Comparison of ENCODE assay signal across 13 cellular contexts in the genomic region with DNA sequence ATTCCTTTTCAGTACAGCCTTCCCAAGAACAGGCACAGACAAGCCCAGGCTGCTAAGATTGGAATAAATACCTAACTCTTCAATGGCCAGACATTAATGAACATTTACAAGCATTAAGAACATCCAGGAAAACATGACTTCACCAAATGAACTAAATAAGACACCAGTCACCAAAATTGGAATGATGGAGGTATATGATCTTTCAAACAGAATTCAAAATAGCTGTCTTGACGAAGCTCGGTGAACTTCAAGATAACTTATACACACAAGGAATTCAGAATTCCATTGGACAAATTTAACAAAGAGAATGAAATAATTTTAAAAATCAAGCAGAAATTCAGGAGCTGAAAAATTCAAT. TPM values are rescaled to one million over a fixed set of nuclear protein-coding genes. Genes with fewer than 3 reads are reported as not detected.
DNase-seq lines count a peak whose midpoint lies in the region; ATAC-seq, FAIRE-seq and TF ChIP-seq lines count a peak whose summit lies in the region.
"Had no signal": no experiment of that assay in that cellular context is flagged by ENCODE, and none has a peak within 500 bp of the region (broad histone marks: within the 10 kb centered on the region; RNA-seq: fewer than 3 reads in every experiment).

No MANE protein-coding gene starts in this region.

- no peaks in the 10 kb centered on the region for H3K9me2 ChIP-seq in Loucy (replicated peaks; ENCODE audit: low read depth, low read length)

- H3K4me1 Mint-ChIP-seq in endodermal cell (peaks cover 24% of the 10 kb centered on the region), progenitor cell of endocrine pancreas (ENCODE audit: low read depth) (peaks cover 5% of the 10 kb centered on the region)

- no peaks in the 10 kb centered on the region for H3K27me3 ChIP-seq in Loucy (ENCODE audit: insufficient read depth, low read length, poor library complexity, severe bottlenecking)
- no peaks in the 10 kb centered on the region for H3K27me3 ChIP-seq in endodermal cell (ENCODE audit: control insufficient read depth, insufficient read depth, low read length, poor library complexity, severe bottlenecking)
- H3K27me3 ChIP-seq: SJCRH30, uterus had no signal

- H3K27ac Mint-ChIP-seq in endodermal cell (peak overlapping the region; percentile 4), progenitor cell of endocrine pancreas (peak overlapping the region; percentile 5)
- H3K27ac Mint-ChIP-seq: T-helper 2 cell treated with Interferon-gamma antibody and Interleukin-4, amounts not matched to agents 5 μg/mL and 100 μg/mL, for 36 hours had no signal

- H2AFZ ChIP-seq in Loucy (ENCODE audit: low read length) = peak overlapping the region; percentile 44; the same call in 1 of the 2 replicates

- H3K36me3 ChIP-seq in Loucy (ENCODE audit: insufficient read depth, low read length) (no peaks in the 10 kb centered on the region), endodermal cell (ENCODE audit: control insufficient read depth, insufficient read depth, low read length) (no peaks in the 10 kb centered on the region)
- H3K36me3 ChIP-seq: SJCRH30, uterus had no signal

- DNase-seq in endodermal cell (no peak), progenitor cell of endocrine pancreas (ENCODE audit: low spot score, unreplicated experiment) (no peak), glomerular visceral epithelial cell (ENCODE audit: extremely low spot score) (no peak), NCI-H69 (lab: John Stamatoyannopoulos, UW) (no peak)
- DNase-seq: NCI-H524 treated with DMSO at 0.1 percent for 48 hours had no signal

- H3K9ac ChIP-seq in Loucy (ENCODE audit: low read depth, low read length, poor library complexity, severe bottlenecking) (no peak overlapping the region), endodermal cell (ENCODE audit: extremely low read depth, low read length, poor library complexity, severe bottlenecking) (no peak overlapping the region)

- TF ChIP-seq CTCF in Loucy (conservative IDR thresholded peaks at IDR 0.05; ENCODE audit: low read length) (0 out of 2 replicates have a peak, but pooled peaks have one; percentile 0), endodermal cell (conservative IDR thresholded peaks at IDR 0.05) (no peak), progenitor cell of endocrine pancreas (IDR thresholded peaks at IDR 0.05; ENCODE audit: unreplicated experiment) (no peak)

- H3K79me2 ChIP-seq in Loucy (ENCODE audit: insufficient read depth, low read length) = no peaks in the 10 kb centered on the region

- FAIRE-seq in G401.6 (lab: Jason Lieb, UNC) = peak; percentile 94

- H3K4me1 ChIP-seq in Loucy (ENCODE audit: insufficient read depth, low read length, poor library complexity, severe bottlenecking) (no peaks in the 10 kb centered on the region), endodermal cell (ENCODE audit: control insufficient read depth, insufficient read depth, low read length) (peaks cover 5% of the 10 kb centered on the region)
- H3K4me1 ChIP-seq: Caco-2, SJCRH30, uterus had no signal

- ATAC-seq in HG02678 (IDR thresholded peaks at IDR 0.05; ENCODE audit: unreplicated experiment) = no peak

- H3K4me3 ChIP-seq in Loucy (ENCODE audit: low read length, poor library complexity, severe bottlenecking) = no peak overlapping the region
- H3K4me3 ChIP-seq in endodermal cell (ENCODE audit: low read length) = no peak overlapping the region
- H3K4me3 ChIP-seq: SJCRH30, uterus had no signal

- no peaks in the 10 kb centered on the region for H3K36me3 Mint-ChIP-seq in endodermal cell (ENCODE audit: low read depth)
- H3K36me3 Mint-ChIP-seq in progenitor cell of endocrine pancreas (ENCODE audit: insufficient read depth) = no peaks in the 10 kb centered on the region

- no peak overlapping the region for H3K4me2 ChIP-seq in Loucy (ENCODE audit: low read depth, low read length, poor library complexity, severe bottlenecking)

- no peaks in the 10 kb centered on the region for H4K20me1 ChIP-seq in Loucy (ENCODE audit: insufficient read depth, low read length, poor library complexity, severe bottlenecking)

- no peak overlapping the region for H3K4me3 Mint-ChIP-seq in endodermal cell
- no peak overlapping the region for H3K4me3 Mint-ChIP-seq in progenitor cell of endocrine pancreas (ENCODE audit: low read depth)
- H3K4me3 Mint-ChIP-seq: HFFc6; T-helper 2 cell treated with Interferon-gamma antibody and Interleukin-4, amounts not matched to agents 5 μg/mL and 100 μg/mL, for 36 hours had no signal

- no peaks in the 10 kb centered on the region for H3F3A ChIP-seq in Loucy (ENCODE audit: low read depth)

- 100% methylated on average over 2 of the region's 2 CpGs; no CpG with 5 or more reads in 1 of the 2 experiments for WGBS in endodermal cell (ENCODE audit: insufficient coverage in 1 of 2, insufficient read length in 1 of 2), 2 experiments

- H3K9me3 ChIP-seq in Loucy (ENCODE audit: insufficient read depth, low read depth, low read length) (no peaks in the 10 kb centered on the region), endodermal cell (ENCODE audit: control insufficient read depth, low read length) (peaks cover under 1% of the 10 kb centered on the region)
- H3K9me3 ChIP-seq: Caco-2, SJCRH30, uterus had no signal

- H3K27me3 Mint-ChIP-seq in endodermal cell (ENCODE audit: insufficient read depth) = no peaks in the 10 kb centered on the region
- no peaks in the 10 kb centered on the region for H3K27me3 Mint-ChIP-seq in progenitor cell of endocrine pancreas

- H3K27ac ChIP-seq in endodermal cell (ENCODE audit: low read depth, low read length) = no peak overlapping the region
- H3K27ac ChIP-seq: SJCRH30, uterus had no signal

- H3K9me3 Mint-ChIP-seq in endodermal cell (peaks cover 4% of the 10 kb centered on the region), progenitor cell of endocrine pancreas (ENCODE audit: low read depth) (peaks cover 8% of the 10 kb centered on the region)
- H3K9me3 Mint-ChIP-seq: T-helper 2 cell treated with Interferon-gamma antibody and Interleukin-4, amounts not matched to agents 5 μg/mL and 100 μg/mL, for 36 hours had no signal

RNA-seq across cellular contexts. Expression of gene DDX10, which starts 16.4 kb away (rescaled TPM):
- 10 to 100 TPM; 31.1 to 32.7 TPM for total RNA-seq in endodermal cell
- 30.5 TPM for polyA plus RNA-seq in endodermal cell (2013, experiment 1 of 2)
- polyA plus RNA-seq in endodermal cell (2013, experiment 2 of 2) = 27.7 TPM
- 31.9 and 33.3 TPM in 2 replicates for total RNA-seq in progenitor cell of endocrine pancreas

RNA-seq across cellular contexts. Expression of gene EXPH5, which starts 54.9 kb away (rescaled TPM):
- 1 to 10 TPM; 4.8 to 6.4 TPM for total RNA-seq in endodermal cell
- 0.78 TPM for polyA plus RNA-seq in endodermal cell (2013, experiment 1 of 2)
- polyA plus RNA-seq in endodermal cell (2013, experiment 2 of 2) = 0.99 TPM
- total RNA-seq in progenitor cell of endocrine pancreas = 32.8 and 35.0 TPM in 2 replicates
